Comparison of ENCODE assay signal across 8 cellular contexts in genomic region chr17:42389135-42389417, GRCh38. TPM values are rescaled to one million over a fixed set of nuclear protein-coding genes. Genes with fewer than 3 reads are reported as not detected.
DNase-seq lines count a peak whose midpoint lies in the region; ATAC-seq and TF ChIP-seq lines count a peak whose summit lies in the region.

No MANE protein-coding gene starts in this region.

- H3K27me3 Mint-ChIP-seq in natural killer cell treated with Interleukin-12 subunit alpha and Interleukin-12 subunit beta and Interleukin-15 and Interleukin-18, amount 100 ng/mL, for 72 hours, result no peaks in the 10 kb centered on the region

- ATAC-seq in GM19351 (IDR thresholded peaks at IDR 0.05; ENCODE audit: unreplicated experiment) (peak; percentile 32), HG02798 (IDR thresholded peaks at IDR 0.05; ENCODE audit: poor library complexity, unreplicated experiment) (no peak), GM19324 (IDR thresholded peaks at IDR 0.05; ENCODE audit: low FRiP score, unreplicated experiment) (no peak)
- ATAC-seq in natural killer cell treated with Interleukin-12 subunit alpha and Interleukin-12 subunit beta and Interleukin-15 and Interleukin-18, amount 100 ng/mL, for 72 hours, result peak in 1 of 2 donors; percentile 70

- no peaks in the 10 kb centered on the region for H3K36me3 ChIP-seq in HUES64 (ENCODE audit: insufficient read depth, low read length)

- H3K4me3 ChIP-seq in HUES64 (ENCODE audit: low read length) (peak overlapping the region; percentile 51), choroid plexus epithelial cell (ENCODE audit: low read depth, low read length) (peak overlapping the region; percentile 52)

- H3K9ac ChIP-seq in HUES64 (ENCODE audit: low read depth, low read length), result peak overlapping the region; percentile 54

- 63% methylated on average over 11 of the region's 11 CpGs for WGBS in HUES64

- H3K36me3 Mint-ChIP-seq in natural killer cell treated with Interleukin-12 subunit alpha and Interleukin-12 subunit beta and Interleukin-15 and Interleukin-18, amount 100 ng/mL, for 72 hours, result peaks cover 5% of the 10 kb centered on the region

- H3K27ac ChIP-seq in HUES64 (ENCODE audit: low read depth, low read length), result peak overlapping the region; percentile 63

- peaks cover 43 to 54% of the 10 kb centered on the region in 2 donors for H3K4me1 Mint-ChIP-seq in natural killer cell treated with Interleukin-12 subunit alpha and Interleukin-12 subunit beta and Interleukin-15 and Interleukin-18, amount 100 ng/mL, for 72 hours (ENCODE audit: low read depth in 2 of 2)

- TF ChIP-seq CTCF in choroid plexus epithelial cell (conservative IDR thresholded peaks at IDR 0.05; ENCODE audit: low read depth, low read length), result no peak

- no peaks in the 10 kb centered on the region for H3K9me3 ChIP-seq in HUES64 (ENCODE audit: insufficient read depth, low read depth, low read length)

- no peaks in the 10 kb centered on the region for H3K9me3 Mint-ChIP-seq in natural killer cell treated with Interleukin-12 subunit alpha and Interleukin-12 subunit beta and Interleukin-15 and Interleukin-18, amount 100 ng/mL, for 72 hours

- H3K4me1 ChIP-seq in HUES64 (ENCODE audit: insufficient read depth, low read length), result peaks cover 22% of the 10 kb centered on the region

- H3K4me3 Mint-ChIP-seq in natural killer cell treated with Interleukin-12 subunit alpha and Interleukin-12 subunit beta and Interleukin-15 and Interleukin-18, amount 100 ng/mL, for 72 hours, result peak overlapping the region; percentile 88

- H3K27me3 ChIP-seq in HUES64 (ENCODE audit: insufficient read depth, low read length), result no peaks in the 10 kb centered on the region

- DNase-seq in choroid plexus epithelial cell (ENCODE audit: low read depth), result no peak
- DNase-seq in natural killer cell treated with Interleukin-12 subunit alpha and Interleukin-12 subunit beta and Interleukin-15 and Interleukin-18, amount 100 ng/mL, for 72 hours (ENCODE audit: low spot score), result no peak
- no peak for DNase-seq in NCI-H82 treated with DMSO at 0.1 percent for 48 hours (lab: John Stamatoyannopoulos, UW; ENCODE audit: unreplicated experiment)
- DNase-seq in T1000 (lab: John Stamatoyannopoulos, UW), result no peak

- peak overlapping the region; percentile 99 to 100 for H3K27ac Mint-ChIP-seq in natural killer cell treated with Interleukin-12 subunit alpha and Interleukin-12 subunit beta and Interleukin-15 and Interleukin-18, amount 100 ng/mL, for 72 hours

RNA-seq across cellular contexts. Expression of gene STAT3, which starts 0.8 kb away (rescaled TPM):
- polyA plus RNA-seq in HUES64 (2013, experiment 1 of 2), result 50.2 TPM
- polyA plus RNA-seq in HUES64 (2013, experiment 2 of 2), result 47.3 TPM
- total RNA-seq in natural killer cell treated with Interleukin-12 subunit alpha and Interleukin-12 subunit beta and Interleukin-15 and Interleukin-18, amount 100 ng/mL, for 72 hours, result 100 to 1,000 TPM; 171 to 344 TPM

RNA-seq across cellular contexts. Expression of gene CAVIN1, which starts 34.0 kb away (rescaled TPM):
- polyA plus RNA-seq in HUES64 (2013, experiment 1 of 2), result 12.7 TPM
- 12.7 TPM for polyA plus RNA-seq in HUES64 (2013, experiment 2 of 2)
- total RNA-seq in natural killer cell treated with Interleukin-12 subunit alpha and Interleukin-12 subunit beta and Interleukin-15 and Interleukin-18, amount 100 ng/mL, for 72 hours, result under 1 TPM in 1 of 2 donors, not detected in 1; 0.17 TPM
